ENCODE assay signal across 8 cellular contexts in the genomic region with DNA sequence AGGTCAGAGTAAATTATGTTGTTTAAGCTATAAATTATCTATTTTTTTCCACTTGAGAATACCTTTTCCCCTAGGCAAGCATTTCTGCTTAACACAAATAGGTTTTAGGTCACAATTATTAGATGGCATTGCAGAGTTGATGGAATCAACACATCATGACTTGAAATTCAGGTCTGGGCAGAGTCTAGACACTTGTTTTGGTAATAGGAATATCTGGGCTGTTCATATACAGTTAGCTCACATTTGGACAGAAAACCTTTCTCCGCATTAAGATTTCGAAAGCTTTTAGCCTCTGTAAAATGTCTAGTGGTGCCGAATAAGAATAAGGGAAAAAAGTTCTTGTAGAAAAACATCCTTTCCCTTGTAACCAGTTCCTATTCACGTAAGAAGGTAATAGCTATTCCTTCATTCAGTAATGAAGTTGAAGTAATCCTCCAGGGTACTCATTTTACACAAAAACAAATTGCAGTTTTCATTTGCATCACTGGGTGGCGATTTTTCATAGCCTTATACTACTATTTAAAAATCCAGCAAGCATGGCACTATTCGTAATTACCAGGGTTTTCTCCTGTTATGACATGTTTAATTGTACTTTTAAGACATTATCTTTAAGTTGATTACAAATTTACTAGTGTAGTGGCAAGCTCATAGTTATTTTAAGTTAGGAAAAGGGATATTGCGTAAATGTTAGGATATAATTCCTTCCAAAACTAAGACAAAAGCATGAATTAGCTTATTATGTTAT. TPM values are rescaled to one million over a fixed set of nuclear protein-coding genes. Genes with fewer than 3 reads are reported as not detected.
DNase-seq lines count a peak whose midpoint lies in the region; ATAC-seq and TF ChIP-seq lines count a peak whose summit lies in the region.

No MANE protein-coding gene starts in this region.

- no peak overlapping the region for H3K23ac ChIP-seq in mesenchymal stem cell (ENCODE audit: low read length in 2 of 2)

- TF ChIP-seq CTCF in 22Rv1 (IDR thresholded peaks at IDR 0.05) (peak; percentile 85), dorsolateral prefrontal cortex (IDR thresholded peaks at IDR 0.05 in 54 of 56, conservative IDR thresholded peaks at IDR 0.05 in 2 of 56; ENCODE audit: low read depth in 1 of 56, partially characterized antibody in 56 of 56) (peak; percentile 48 to 92 (median 80)), thyroid gland (IDR thresholded peaks at IDR 0.05) (peak; percentile 30 to 83 (median 54))

- 5% methylated on average over 2 of the region's 7 CpGs for WGBS in mesenchymal stem cell
- WGBS in thyroid gland, 2 donors: 36 to 42% methylated on average over 7 of the region's 7 CpGs

- no peak overlapping the region for H2AFZ ChIP-seq in mesenchymal stem cell (ENCODE audit: low read depth, low read length)

- H3K36me3 ChIP-seq in mesenchymal stem cell (ENCODE audit: control insufficient read depth in 1 of 2, insufficient read depth in 2 of 2, low read depth in 1 of 2, low read length in 2 of 2) (no peaks in the 10 kb centered on the region), thyroid gland (no peaks in the 10 kb centered on the region)

- H3K14ac ChIP-seq in mesenchymal stem cell (ENCODE audit: low read length in 2 of 2): no peak overlapping the region

- intact Hi-C loops in dorsolateral prefrontal cortex (cut with DNase I): loop anchor here (2.0 to 10.0 kb wide), 6 partner anchors 41 to 541 kb away; a partner anchor contains a TSS
- intact Hi-C loops in thyroid gland (cut with DNase I): loop anchor here (10.0 kb wide), 1 partner anchor 63 kb away; no protein-coding TSS in a partner anchor

- H3K9ac ChIP-seq in mesenchymal stem cell (ENCODE audit: low read length): peak overlapping the region; percentile 61

- H3K4me3 ChIP-seq in dorsolateral prefrontal cortex (peak overlapping the region in 52 of 59 donors; percentile 6 to 59 (median 34)), mesenchymal stem cell (ENCODE audit: insufficient read depth in 1 of 2, low read depth in 1 of 2, low read length in 2 of 2) (peak overlapping the region in 1 of 2 experiments; percentile 60), thyroid gland (replicated peaks in 1 of 3) (no peak overlapping the region)

- no peak overlapping the region for H2BK5ac ChIP-seq in mesenchymal stem cell (ENCODE audit: low read depth, low read length, poor library complexity, severe bottlenecking)

- peaks cover 5% of the 10 kb centered on the region for H3K79me1 ChIP-seq in mesenchymal stem cell (replicated peaks; ENCODE audit: low read length, poor library complexity, severe bottlenecking)

- H4K8ac ChIP-seq in mesenchymal stem cell (ENCODE audit: low read length): no peak overlapping the region

- peak; percentile 59 for ATAC-seq in HG02571 (IDR thresholded peaks at IDR 0.05; ENCODE audit: unreplicated experiment)

- peak overlapping the region; percentile 53 for H3K27ac ChIP-seq in 22Rv1
- peak overlapping the region in 58 of 59 donors; percentile 30 to 88 (median 74) for H3K27ac ChIP-seq in dorsolateral prefrontal cortex
- no peak overlapping the region for H3K27ac ChIP-seq in mesenchymal stem cell (ENCODE audit: low read length, poor library complexity, severe bottlenecking)
- peak overlapping the region; percentile 17 to 85 (median 53) for H3K27ac ChIP-seq in thyroid gland

- no peak for TF ChIP-seq POLR2A in thyroid gland (IDR thresholded peaks at IDR 0.05)

- H3K4ac ChIP-seq in mesenchymal stem cell (ENCODE audit: low read depth in 1 of 2, low read length in 2 of 2): no peak overlapping the region

- no peak overlapping the region for H4K91ac ChIP-seq in mesenchymal stem cell (ENCODE audit: low read length)

- H3K9me3 ChIP-seq in mesenchymal stem cell (ENCODE audit: control insufficient read depth, low read length) (no peaks in the 10 kb centered on the region), thyroid gland (no peaks in the 10 kb centered on the region)

- no peak overlapping the region for H2BK120ac ChIP-seq in mesenchymal stem cell (ENCODE audit: low read depth, low read length)

- H2BK15ac ChIP-seq in mesenchymal stem cell (ENCODE audit: low read depth, poor library complexity, severe bottlenecking): no peak overlapping the region

- peak; percentile 32 for DNase-seq in GM04504 (ENCODE audit: low read depth)
- peak; percentile 91 for DNase-seq in NCI-H1436 (lab: John Stamatoyannopoulos, UW)
- DNase-seq in T follicular helper cell (ENCODE audit: low read depth): peak; percentile 27
- peak in 2 of 10 donors; percentile 45 to 51 for DNase-seq in dorsolateral prefrontal cortex
- DNase-seq in mesenchymal stem cell: peak; percentile 71
- DNase-seq in thyroid gland: peak; percentile 33 to 47

- H3K27me3 ChIP-seq in dorsolateral prefrontal cortex: no peaks in the 10 kb centered on the region
- H3K27me3 ChIP-seq in mesenchymal stem cell (ENCODE audit: control insufficient read depth in 1 of 2, insufficient read depth in 1 of 2, low read length in 2 of 2): no peaks in the 10 kb centered on the region
- no peaks in the 10 kb centered on the region for H3K27me3 ChIP-seq in thyroid gland

- no peaks in the 10 kb centered on the region for H3K4me1 ChIP-seq in mesenchymal stem cell (ENCODE audit: control insufficient read depth, insufficient read depth, low read depth, low read length)
- peaks cover 20 to 27% of the 10 kb centered on the region in 2 donors for H3K4me1 ChIP-seq in thyroid gland

- no peak overlapping the region for H2AK5ac ChIP-seq in mesenchymal stem cell (ENCODE audit: low read length, severe bottlenecking)

- H2BK12ac ChIP-seq in mesenchymal stem cell (ENCODE audit: low read length in 2 of 2): no peak overlapping the region

- no peak overlapping the region for H3K18ac ChIP-seq in mesenchymal stem cell (ENCODE audit: low read depth in 1 of 2, low read length in 2 of 2)

- H3K4me2 ChIP-seq in mesenchymal stem cell (ENCODE audit: low read length, poor library complexity, severe bottlenecking): no peak overlapping the region

RNA-seq across cellular contexts. Expression of a gene that starts 37.0 kb away (rescaled TPM):
- total RNA-seq in dorsolateral prefrontal cortex (10 to 100 TPM in 117 of 120 experiments, 1 to 10 TPM in 3; 8.0 to 44.9 (median 22.5) TPM), thyroid gland (10 to 100 TPM; 21.9 to 39.1 (median 31.3) TPM)
- polyA plus RNA-seq in mesenchymal stem cell (2013, experiment 1 of 2): 20.8 TPM
- polyA plus RNA-seq in mesenchymal stem cell (2013, experiment 2 of 2): 20.8 TPM

RNA-seq across cellular contexts. Expression of a gene that starts 40.8 kb away (rescaled TPM):
- total RNA-seq in dorsolateral prefrontal cortex: 10 to 100 TPM; 12.6 to 25.1 (median 18.8) TPM
- 14.9 TPM for polyA plus RNA-seq in mesenchymal stem cell (2013, experiment 1 of 2)
- polyA plus RNA-seq in mesenchymal stem cell (2013, experiment 2 of 2): 14.5 TPM
- 10 to 100 TPM; 39.4 to 46.4 (median 44.0) TPM for total RNA-seq in thyroid gland

Comparison
In these comparisons a context has a peak if more than half of its experiments do, and no peak if none do; other contexts are left out.
1. H3K4me3 ChIP-seq: peak in dorsolateral prefrontal cortex (52 of 59); none in thyroid gland (0 of 3).
2. Peak in every context shown above with its lines, with median percentiles within 50 percentile points of each other: CTCF ChIP-seq.